In genomic region chr20:8798505-8798904, GRCh38 we compare ENCODE assay signal across 17 cellular contexts.
A peak's percentile ranks its signal among the peaks of the same experiment; 100 is the strongest.
DNase-seq lines count a peak whose midpoint lies in the region; ATAC-seq, FAIRE-seq and TF ChIP-seq lines count a peak whose summit lies in the region.
"Had no signal": no experiment of that assay in that cellular context is flagged by ENCODE, and none has a peak within 500 bp of the region (broad histone marks: within the 10 kb centered on the region; RNA-seq: fewer than 3 reads in every experiment).

No MANE protein-coding gene starts in this region.

- no peaks in the 10 kb centered on the region for H3K9me3 ChIP-seq in fibroblast of lung (ENCODE audit: control insufficient read depth, insufficient read depth, low read depth, low read length)
- no peaks in the 10 kb centered on the region for H3K9me3 ChIP-seq in small intestine (ENCODE audit: control insufficient read depth, low read depth)
- H3K9me3 ChIP-seq: adrenal gland, BLaER1, colonic mucosa, SJCRH30, testis had no signal

- peaks cover 9% of the 10 kb centered on the region for H3K9me3 Mint-ChIP-seq in WTC11

- no peak for TF ChIP-seq POLR2A in NB4 (IDR thresholded peaks at IDR 0.05; ENCODE audit: extremely low read depth, insufficient read length)

- H3K4me3 ChIP-seq in NB4 (ENCODE audit: low read depth, low read length) (no peak overlapping the region), fibroblast of lung (replicated peaks in 1 of 4; ENCODE audit: control extremely low read depth in 1 of 4, insufficient read depth in 1 of 4, low read depth in 3 of 4, low read length in 4 of 4) (no peak overlapping the region), small intestine (ENCODE audit: low read depth in 1 of 2, low read length in 2 of 2) (no peak overlapping the region)
- H3K4me3 ChIP-seq: adrenal gland, BLaER1, colonic mucosa, SJCRH30, testis had no signal

- H2AFZ ChIP-seq in fibroblast of lung (ENCODE audit: low read length), result no peak overlapping the region

- H3K27me3 ChIP-seq in fibroblast of lung (ENCODE audit: control insufficient read depth, insufficient read depth, low read length) (no peaks in the 10 kb centered on the region), small intestine (ENCODE audit: control insufficient read depth in 2 of 2, insufficient read depth in 2 of 2, low read length in 2 of 2) (no peaks in the 10 kb centered on the region)
- H3K27me3 ChIP-seq: adrenal gland, BLaER1, colonic mucosa, SJCRH30, testis had no signal

- no peak for TF ChIP-seq CTCF in NB4 (IDR thresholded peaks at IDR 0.05; ENCODE audit: low read depth, low read length)
- TF ChIP-seq CTCF in fibroblast of lung (conservative IDR thresholded peaks at IDR 0.05 in 1 of 2, IDR thresholded peaks at IDR 0.05 in 1 of 2; ENCODE audit: low read depth in 1 of 2, low read length in 2 of 2), result no peak
- no peak for TF ChIP-seq CTCF in WTC11 (IDR thresholded peaks at IDR 0.05)

- no peak for FAIRE-seq in small intestine (lab: Jason Lieb, UNC)

- H3K4me1 Mint-ChIP-seq in WTC11, result peaks cover 9% of the 10 kb centered on the region

- no peaks in the 10 kb centered on the region for H3K36me3 ChIP-seq in fibroblast of lung (ENCODE audit: control insufficient read depth, insufficient read depth, low read length)
- H3K36me3 ChIP-seq in small intestine (ENCODE audit: control insufficient read depth in 2 of 2, insufficient read depth in 2 of 2, low read length in 2 of 2), result no peaks in the 10 kb centered on the region
- H3K36me3 ChIP-seq: adrenal gland, BLaER1, colonic mucosa, SJCRH30 had no signal

- H3K79me2 ChIP-seq in fibroblast of lung (ENCODE audit: control insufficient read depth, insufficient read depth, low read length), result no peaks in the 10 kb centered on the region

- H4K20me1 ChIP-seq in fibroblast of lung (ENCODE audit: control insufficient read depth, extremely low read depth, insufficient read depth, low read length), result no peaks in the 10 kb centered on the region
- H4K20me1 ChIP-seq: BLaER1 had no signal

- DNase-seq in EH (ENCODE audit: low read depth), result peak; percentile 58
- DNase-seq in NB4 (ENCODE audit: low read depth), result peak; percentile 3
- DNase-seq in fibroblast of lung (ENCODE audit: low read depth in 2 of 2), result peak; percentile 31 to 42
- peak; percentile 59 for DNase-seq in myocyte (ENCODE audit: low read depth)
- DNase-seq in small intestine, result no peak
- no peak for DNase-seq in glomerular visceral epithelial cell (ENCODE audit: extremely low spot score)
- DNase-seq in WTC11 (ENCODE audit: low spot score), result no peak
- DNase-seq: activated CD4-positive, alpha-beta T cell treated with anti-CD3 and anti-CD28 coated beads, Interleukin-2, amount 50 U/mL, for 4 hours; adrenal gland; colonic mucosa; DMS153; HCEC 1CT; NCI-H2081; SJCRH30; testis had no signal

- H3K27me3 Mint-ChIP-seq in WTC11 (ENCODE audit: low read depth), result no peaks in the 10 kb centered on the region; the same call in 1 of the 2 replicates

- CTCF ChIA-PET in WTC11 (lab: Charles Lee), result interaction anchor here (1.6 kb wide), 1 partner anchor 55 kb away, joined by 3 read pairs; no protein-coding TSS in a partner anchor

- H3K9ac ChIP-seq in fibroblast of lung (ENCODE audit: insufficient read depth, low read length), result no peak overlapping the region
- H3K9ac ChIP-seq: BLaER1 had no signal

- peaks cover 10% of the 10 kb centered on the region for H3K36me3 Mint-ChIP-seq in WTC11

- H3K4me2 ChIP-seq in fibroblast of lung (ENCODE audit: extremely low read depth, insufficient read depth, low read length), result no peak overlapping the region
- H3K4me2 ChIP-seq: BLaER1 had no signal

- no peak overlapping the region for H3K27ac ChIP-seq in fibroblast of lung (ENCODE audit: insufficient read depth, low read length)
- no peak overlapping the region for H3K27ac ChIP-seq in small intestine (ENCODE audit: low read depth in 1 of 2, low read length in 1 of 2)
- H3K27ac ChIP-seq: adrenal gland, BLaER1, colonic mucosa, SJCRH30, testis had no signal

- no peak overlapping the region for H3K27ac Mint-ChIP-seq in WTC11

- ATAC-seq in GM18907 (IDR thresholded peaks at IDR 0.05; ENCODE audit: unreplicated experiment) (no peak), WTC11 (no peak)

- no peak overlapping the region for H3K4me3 Mint-ChIP-seq in WTC11

- H3K4me1 ChIP-seq in fibroblast of lung (ENCODE audit: control insufficient read depth, extremely low read depth, insufficient read depth, low read length) (no peaks in the 10 kb centered on the region), small intestine (ENCODE audit: control insufficient read depth in 2 of 2, insufficient read depth in 1 of 2, low read depth in 1 of 2, low read length in 1 of 2) (no peaks in the 10 kb centered on the region)
- H3K4me1 ChIP-seq: adrenal gland, BLaER1, colonic mucosa, SJCRH30, testis had no signal

- POLR2A ChIA-PET in WTC11 (lab: Charles Lee), result no interaction called here

TF ChIP-seq in WTC11, 78 proteins besides CTCF, POLR2A, EP300 and RAD21 (continues in another document):
- TF ChIP-seq ARID4B (CRISPR knock-in tag; IDR thresholded peaks at IDR 0.05; ENCODE audit: borderline replicate concordance), result no peak
- TF ChIP-seq NR2C2 (CRISPR knock-in tag; IDR thresholded peaks at IDR 0.05), result no peak
- TF ChIP-seq MAX (CRISPR knock-in tag; IDR thresholded peaks at IDR 0.05), result no peak
- no peak for TF ChIP-seq HMGA2 (CRISPR knock-in tag; IDR thresholded peaks at IDR 0.05)
- TF ChIP-seq ATF1 (CRISPR knock-in tag; IDR thresholded peaks at IDR 0.05), result no peak
- TF ChIP-seq, protein P1, sequence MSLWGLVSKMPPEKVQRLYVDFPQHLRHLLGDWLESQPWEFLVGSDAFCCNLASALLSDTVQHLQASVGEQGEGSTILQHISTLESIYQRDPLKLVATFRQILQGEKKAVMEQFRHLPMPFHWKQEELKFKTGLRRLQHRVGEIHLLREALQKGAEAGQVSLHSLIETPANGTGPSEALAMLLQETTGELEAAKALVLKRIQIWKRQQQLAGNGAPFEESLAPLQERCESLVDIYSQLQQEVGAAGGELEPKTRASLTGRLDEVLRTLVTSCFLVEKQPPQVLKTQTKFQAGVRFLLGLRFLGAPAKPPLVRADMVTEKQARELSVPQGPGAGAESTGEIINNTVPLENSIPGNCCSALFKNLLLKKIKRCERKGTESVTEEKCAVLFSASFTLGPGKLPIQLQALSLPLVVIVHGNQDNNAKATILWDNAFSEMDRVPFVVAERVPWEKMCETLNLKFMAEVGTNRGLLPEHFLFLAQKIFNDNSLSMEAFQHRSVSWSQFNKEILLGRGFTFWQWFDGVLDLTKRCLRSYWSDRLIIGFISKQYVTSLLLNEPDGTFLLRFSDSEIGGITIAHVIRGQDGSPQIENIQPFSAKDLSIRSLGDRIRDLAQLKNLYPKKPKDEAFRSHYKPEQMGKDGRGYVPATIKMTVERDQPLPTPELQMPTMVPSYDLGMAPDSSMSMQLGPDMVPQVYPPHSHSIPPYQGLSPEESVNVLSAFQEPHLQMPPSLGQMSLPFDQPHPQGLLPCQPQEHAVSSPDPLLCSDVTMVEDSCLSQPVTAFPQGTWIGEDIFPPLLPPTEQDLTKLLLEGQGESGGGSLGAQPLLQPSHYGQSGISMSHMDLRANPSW (CRISPR knock-in tag; conservative IDR thresholded peaks at IDR 0.05; ENCODE audit: low read depth), result no peak
- TF ChIP-seq GTF2I (CRISPR knock-in tag; conservative IDR thresholded peaks at IDR 0.05), result no peak
- TF ChIP-seq, protein P2, sequence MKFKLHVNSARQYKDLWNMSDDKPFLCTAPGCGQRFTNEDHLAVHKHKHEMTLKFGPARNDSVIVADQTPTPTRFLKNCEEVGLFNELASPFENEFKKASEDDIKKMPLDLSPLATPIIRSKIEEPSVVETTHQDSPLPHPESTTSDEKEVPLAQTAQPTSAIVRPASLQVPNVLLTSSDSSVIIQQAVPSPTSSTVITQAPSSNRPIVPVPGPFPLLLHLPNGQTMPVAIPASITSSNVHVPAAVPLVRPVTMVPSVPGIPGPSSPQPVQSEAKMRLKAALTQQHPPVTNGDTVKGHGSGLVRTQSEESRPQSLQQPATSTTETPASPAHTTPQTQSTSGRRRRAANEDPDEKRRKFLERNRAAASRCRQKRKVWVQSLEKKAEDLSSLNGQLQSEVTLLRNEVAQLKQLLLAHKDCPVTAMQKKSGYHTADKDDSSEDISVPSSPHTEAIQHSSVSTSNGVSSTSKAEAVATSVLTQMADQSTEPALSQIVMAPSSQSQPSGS (CRISPR knock-in tag; IDR thresholded peaks at IDR 0.05; ENCODE audit: borderline replicate concordance, low read depth), result no peak
- TF ChIP-seq NFATC4 (CRISPR knock-in tag; IDR thresholded peaks at IDR 0.05), result no peak

Comparison
In these comparisons a context has a peak if more than half of its experiments do, and no peak if none do; other contexts are left out.
1. DNase-seq: peak in EH (single experiment), NB4 (single experiment), fibroblast of lung (2 of 2) and myocyte (single experiment); none in small intestine (single experiment), glomerular visceral epithelial cell (single experiment) and WTC11 (single experiment).